In the genomic region with DNA sequence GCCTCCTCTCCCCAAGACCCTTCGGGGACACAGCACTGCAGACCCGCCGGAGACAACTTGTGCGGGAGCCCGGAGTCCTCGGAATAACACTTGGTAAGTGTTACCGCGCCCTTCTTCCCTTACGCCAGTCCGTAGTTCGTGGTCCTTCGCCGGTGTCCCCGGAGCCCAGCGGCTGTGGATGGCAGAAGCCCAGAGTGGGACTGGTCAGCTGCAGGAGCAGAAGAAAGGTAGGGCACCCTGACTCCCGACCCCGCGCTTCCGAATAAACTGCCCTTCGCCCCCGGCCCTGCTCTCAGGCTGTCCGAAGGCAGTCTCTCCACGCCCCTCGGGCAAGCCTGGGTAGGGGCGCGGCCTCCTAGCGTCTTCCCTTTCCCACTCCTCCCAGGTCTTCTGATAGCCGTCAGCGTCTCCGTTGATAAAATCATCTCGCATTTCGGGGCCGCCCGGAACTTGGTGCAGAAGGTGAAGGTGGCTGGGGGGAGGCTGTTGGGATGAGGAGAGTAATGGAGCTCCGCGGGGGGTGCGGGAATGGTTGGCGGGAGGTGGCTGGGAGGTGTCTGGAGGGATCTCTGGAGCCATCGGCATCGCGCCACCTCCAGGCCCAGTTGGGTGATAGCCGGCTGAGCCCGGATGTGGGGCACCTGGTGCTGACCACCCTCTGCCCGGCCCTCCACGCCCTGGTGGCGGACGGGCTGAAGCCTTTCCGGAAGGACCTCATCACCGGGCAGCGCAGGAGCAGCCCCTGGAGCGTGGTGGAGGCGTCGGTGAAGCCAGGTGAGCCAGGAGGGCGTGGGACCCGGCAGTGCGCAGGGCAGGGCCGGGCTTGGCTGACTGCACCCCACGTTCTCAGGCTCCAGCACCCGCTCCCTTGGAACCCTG, we compare ENCODE assay signal across 7 cellular contexts.
DNase-seq lines count a peak whose midpoint lies in the region; ATAC-seq and TF ChIP-seq lines count a peak whose summit lies in the region.

No MANE protein-coding gene starts in this region.

- no peaks in the 10 kb centered on the region for H3K9me3 Mint-ChIP-seq in stimulated activated naive CD8-positive, alpha-beta T cell treated with anti-CD3 and anti-CD28 coated beads, Interleukin-15, Interleukin-2, amounts not matched to agents 100 ng/mL and 50 ng/mL, for 24 hours

- ATAC-seq in GM21825 (IDR thresholded peaks at IDR 0.05; ENCODE audit: unreplicated experiment) = no peak

- peaks cover 12% of the 10 kb centered on the region for H3K27me3 ChIP-seq in HUES48 (ENCODE audit: control insufficient read depth, insufficient read depth, low read length)

- H3K4me1 ChIP-seq in HUES48 (ENCODE audit: control insufficient read depth, insufficient read depth, low read length) = peaks cover 24% of the 10 kb centered on the region

- H3K36me3 ChIP-seq in HUES48 (ENCODE audit: control insufficient read depth, insufficient read depth, low read length) = peaks cover 39% of the 10 kb centered on the region

- peaks cover 28% of the 10 kb centered on the region for H3K4me1 Mint-ChIP-seq in stimulated activated naive CD8-positive, alpha-beta T cell treated with anti-CD3 and anti-CD28 coated beads, Interleukin-15, Interleukin-2, amounts not matched to agents 100 ng/mL and 50 ng/mL, for 24 hours (ENCODE audit: low read depth)

- H3K27ac Mint-ChIP-seq in stimulated activated naive CD8-positive, alpha-beta T cell treated with anti-CD3 and anti-CD28 coated beads, Interleukin-15, Interleukin-2, amounts not matched to agents 100 ng/mL and 50 ng/mL, for 24 hours = no peak overlapping the region

- peaks cover 15% of the 10 kb centered on the region for H3K36me3 Mint-ChIP-seq in stimulated activated naive CD8-positive, alpha-beta T cell treated with anti-CD3 and anti-CD28 coated beads, Interleukin-15, Interleukin-2, amounts not matched to agents 100 ng/mL and 50 ng/mL, for 24 hours (ENCODE audit: low read depth)

- no peaks in the 10 kb centered on the region for H3K27me3 Mint-ChIP-seq in stimulated activated naive CD8-positive, alpha-beta T cell treated with anti-CD3 and anti-CD28 coated beads, Interleukin-15, Interleukin-2, amounts not matched to agents 100 ng/mL and 50 ng/mL, for 24 hours

- H3K9me3 ChIP-seq in HUES48 (ENCODE audit: control insufficient read depth, insufficient read depth, low read length) = no peaks in the 10 kb centered on the region

- peak overlapping the region; percentile 79 for H3K27ac ChIP-seq in HUES48 (ENCODE audit: low read depth, low read length)

- peak overlapping the region; percentile 41; the same call in 1 of the 2 replicates for H3K9ac ChIP-seq in HUES48 (ENCODE audit: low read depth, low read length)

- H3K4me3 Mint-ChIP-seq in stimulated activated naive CD8-positive, alpha-beta T cell treated with anti-CD3 and anti-CD28 coated beads, Interleukin-15, Interleukin-2, amounts not matched to agents 100 ng/mL and 50 ng/mL, for 24 hours = peak overlapping the region; percentile 83

- H3K4me3 ChIP-seq in HUES48 (ENCODE audit: low read depth, low read length) (peak overlapping the region; percentile 85), choroid plexus epithelial cell (ENCODE audit: low read depth, low read length) (peak overlapping the region; percentile 72)

- peak; percentile 60 for TF ChIP-seq CTCF in choroid plexus epithelial cell (conservative IDR thresholded peaks at IDR 0.05; ENCODE audit: low read depth, low read length)

- peak; percentile 63 for DNase-seq in EH (ENCODE audit: low read depth)
- DNase-seq in RPMI8226 = peak; percentile 50
- DNase-seq in choroid plexus epithelial cell (ENCODE audit: low read depth) = peak; percentile 49
- DNase-seq in left kidney (ENCODE audit: low read depth, low spot score) = peak; percentile 84
